2 cellular contexts compared by ENCODE assay signal in the genomic region with DNA sequence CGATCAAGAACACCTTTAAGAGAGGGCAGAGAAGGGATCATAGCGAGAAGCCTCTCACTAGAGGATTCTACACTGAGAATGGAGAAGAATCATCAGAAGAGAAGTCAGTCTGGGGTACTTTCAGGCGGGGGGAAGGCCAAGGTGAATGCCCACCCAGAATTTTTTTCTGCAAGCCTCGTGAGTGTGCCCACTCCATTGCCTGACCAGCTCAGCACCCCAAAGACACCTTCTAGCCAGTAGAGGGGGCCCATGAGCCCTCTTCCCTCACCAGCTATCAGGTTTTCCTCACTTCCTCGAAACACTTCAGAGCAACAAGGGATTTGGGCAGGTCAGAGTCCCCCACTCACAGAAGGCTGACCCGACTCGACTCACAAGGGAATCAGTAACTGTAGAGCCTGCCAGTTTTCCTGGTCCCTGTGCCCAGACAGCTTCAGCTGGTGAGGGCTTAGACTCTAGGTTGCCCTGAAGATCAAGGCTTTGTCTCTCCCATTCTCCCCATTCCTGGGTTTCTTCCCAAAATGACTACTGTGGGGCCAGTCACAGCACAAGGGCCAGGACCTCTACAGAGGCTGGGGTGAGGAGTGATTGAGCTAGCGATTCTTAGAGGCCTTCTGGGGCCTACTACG.
TF ChIP-seq lines count a peak whose summit lies in the region.

No MANE protein-coding gene starts in this region.

TF ChIP-seq in H1, 55 proteins besides CTCF, POLR2A, EP300 and RAD21:
- no peak for TF ChIP-seq EGR1 (IDR thresholded peaks at IDR 0.05; ENCODE audit: borderline replicate concordance, low read depth, low read length)
- no peak for TF ChIP-seq RNF2 (IDR thresholded peaks at IDR 0.05; ENCODE audit: borderline replicate concordance, low read depth, low read length, missing control alignments, poor library complexity, severe bottlenecking)
- TF ChIP-seq, protein P1, sequence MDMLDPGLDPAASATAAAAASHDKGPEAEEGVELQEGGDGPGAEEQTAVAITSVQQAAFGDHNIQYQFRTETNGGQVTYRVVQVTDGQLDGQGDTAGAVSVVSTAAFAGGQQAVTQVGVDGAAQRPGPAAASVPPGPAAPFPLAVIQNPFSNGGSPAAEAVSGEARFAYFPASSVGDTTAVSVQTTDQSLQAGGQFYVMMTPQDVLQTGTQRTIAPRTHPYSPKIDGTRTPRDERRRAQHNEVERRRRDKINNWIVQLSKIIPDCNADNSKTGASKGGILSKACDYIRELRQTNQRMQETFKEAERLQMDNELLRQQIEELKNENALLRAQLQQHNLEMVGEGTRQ (IDR thresholded peaks at IDR 0.05; ENCODE audit: low read length) = no peak
- no peak for TF ChIP-seq KDM4A (IDR thresholded peaks at IDR 0.05; ENCODE audit: low read depth, low read length, severe bottlenecking)
- no peak for TF ChIP-seq TBP (IDR thresholded peaks at IDR 0.05; ENCODE audit: low read depth, low read length)
- TF ChIP-seq ATF2 (IDR thresholded peaks at IDR 0.05; ENCODE audit: low read length) = no peak
- no peak for TF ChIP-seq CHD2 (IDR thresholded peaks at IDR 0.05; ENCODE audit: low read length)
- TF ChIP-seq HDAC6 (IDR thresholded peaks at IDR 0.05; ENCODE audit: low read depth, low read length) = no peak
- TF ChIP-seq HDAC2 (IDR thresholded peaks at IDR 0.05; ENCODE audit: borderline replicate concordance in 1 of 2, low read depth in 2 of 2, low read length in 2 of 2) = no peak
- TF ChIP-seq CREB1 (IDR thresholded peaks at IDR 0.05) = no peak
- no peak for TF ChIP-seq GABPA (IDR thresholded peaks at IDR 0.05; ENCODE audit: borderline replicate concordance, insufficient read depth, low read length)
- TF ChIP-seq JUN (IDR thresholded peaks at IDR 0.05; ENCODE audit: low read depth, low read length) = no peak
- no peak for TF ChIP-seq TCF12 (IDR thresholded peaks at IDR 0.05; ENCODE audit: low read depth, low read length)
- TF ChIP-seq ATF3 (IDR thresholded peaks at IDR 0.05; ENCODE audit: insufficient read depth, low read depth, low read length) = no peak
- TF ChIP-seq, protein P2, sequence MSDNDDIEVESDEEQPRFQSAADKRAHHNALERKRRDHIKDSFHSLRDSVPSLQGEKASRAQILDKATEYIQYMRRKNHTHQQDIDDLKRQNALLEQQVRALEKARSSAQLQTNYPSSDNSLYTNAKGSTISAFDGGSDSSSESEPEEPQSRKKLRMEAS (IDR thresholded peaks at IDR 0.05) = no peak
- TF ChIP-seq RBBP5 (IDR thresholded peaks at IDR 0.05; ENCODE audit: borderline replicate concordance, low read depth, low read length) = no peak
- TF ChIP-seq KDM1A (IDR thresholded peaks at IDR 0.05; ENCODE audit: borderline replicate concordance, low read length) = no peak
- TF ChIP-seq ZNF274 (IDR thresholded peaks at IDR 0.05; ENCODE audit: borderline replicate concordance, extremely low read depth, low read length) = no peak
- TF ChIP-seq SIX5 (IDR thresholded peaks at IDR 0.05; ENCODE audit: low read depth, low read length) = no peak
- no peak for TF ChIP-seq TAF7 (optimal IDR thresholded peaks at IDR 0.05; ENCODE audit: borderline replicate concordance, low read depth, low read length)
TF ChIP-seq in H1: peak in this region for 0.

TF ChIP-seq in WTC11, 78 proteins besides CTCF, POLR2A, EP300 and RAD21:
- TF ChIP-seq NFE2L1 (CRISPR knock-in tag; IDR thresholded peaks at IDR 0.05) = no peak
- no peak for TF ChIP-seq NR3C1 (CRISPR knock-in tag; conservative IDR thresholded peaks at IDR 0.05; ENCODE audit: low read depth)
- no peak for TF ChIP-seq KAT7 (CRISPR knock-in tag; IDR thresholded peaks at IDR 0.05; ENCODE audit: borderline replicate concordance)
- no peak for TF ChIP-seq HMGXB4 (CRISPR knock-in tag; IDR thresholded peaks at IDR 0.05)
- no peak for TF ChIP-seq ZNF317 (CRISPR knock-in tag; IDR thresholded peaks at IDR 0.05; ENCODE audit: borderline replicate concordance, low read depth)
- no peak for TF ChIP-seq STAT6 (CRISPR knock-in tag; conservative IDR thresholded peaks at IDR 0.05; ENCODE audit: low read depth)
- TF ChIP-seq, protein P1 (CRISPR knock-in tag; IDR thresholded peaks at IDR 0.05) = no peak
- no peak for TF ChIP-seq ZNF416 (CRISPR knock-in tag; IDR thresholded peaks at IDR 0.05)
- TF ChIP-seq NFYB (CRISPR knock-in tag; conservative IDR thresholded peaks at IDR 0.05; ENCODE audit: low read depth) = no peak
- TF ChIP-seq E2F5 (CRISPR knock-in tag; IDR thresholded peaks at IDR 0.05) = no peak
- no peak for TF ChIP-seq ATF3 (CRISPR knock-in tag; conservative IDR thresholded peaks at IDR 0.05)
- TF ChIP-seq TEAD4 (CRISPR knock-in tag; IDR thresholded peaks at IDR 0.05) = no peak
- TF ChIP-seq, protein P3, sequence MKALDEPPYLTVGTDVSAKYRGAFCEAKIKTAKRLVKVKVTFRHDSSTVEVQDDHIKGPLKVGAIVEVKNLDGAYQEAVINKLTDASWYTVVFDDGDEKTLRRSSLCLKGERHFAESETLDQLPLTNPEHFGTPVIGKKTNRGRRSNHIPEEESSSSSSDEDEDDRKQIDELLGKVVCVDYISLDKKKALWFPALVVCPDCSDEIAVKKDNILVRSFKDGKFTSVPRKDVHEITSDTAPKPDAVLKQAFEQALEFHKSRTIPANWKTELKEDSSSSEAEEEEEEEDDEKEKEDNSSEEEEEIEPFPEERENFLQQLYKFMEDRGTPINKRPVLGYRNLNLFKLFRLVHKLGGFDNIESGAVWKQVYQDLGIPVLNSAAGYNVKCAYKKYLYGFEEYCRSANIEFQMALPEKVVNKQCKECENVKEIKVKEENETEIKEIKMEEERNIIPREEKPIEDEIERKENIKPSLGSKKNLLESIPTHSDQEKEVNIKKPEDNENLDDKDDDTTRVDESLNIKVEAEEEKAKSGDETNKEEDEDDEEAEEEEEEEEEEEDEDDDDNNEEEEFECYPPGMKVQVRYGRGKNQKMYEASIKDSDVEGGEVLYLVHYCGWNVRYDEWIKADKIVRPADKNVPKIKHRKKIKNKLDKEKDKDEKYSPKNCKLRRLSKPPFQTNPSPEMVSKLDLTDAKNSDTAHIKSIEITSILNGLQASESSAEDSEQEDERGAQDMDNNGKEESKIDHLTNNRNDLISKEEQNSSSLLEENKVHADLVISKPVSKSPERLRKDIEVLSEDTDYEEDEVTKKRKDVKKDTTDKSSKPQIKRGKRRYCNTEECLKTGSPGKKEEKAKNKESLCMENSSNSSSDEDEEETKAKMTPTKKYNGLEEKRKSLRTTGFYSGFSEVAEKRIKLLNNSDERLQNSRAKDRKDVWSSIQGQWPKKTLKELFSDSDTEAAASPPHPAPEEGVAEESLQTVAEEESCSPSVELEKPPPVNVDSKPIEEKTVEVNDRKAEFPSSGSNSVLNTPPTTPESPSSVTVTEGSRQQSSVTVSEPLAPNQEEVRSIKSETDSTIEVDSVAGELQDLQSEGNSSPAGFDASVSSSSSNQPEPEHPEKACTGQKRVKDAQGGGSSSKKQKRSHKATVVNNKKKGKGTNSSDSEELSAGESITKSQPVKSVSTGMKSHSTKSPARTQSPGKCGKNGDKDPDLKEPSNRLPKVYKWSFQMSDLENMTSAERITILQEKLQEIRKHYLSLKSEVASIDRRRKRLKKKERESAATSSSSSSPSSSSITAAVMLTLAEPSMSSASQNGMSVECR (CRISPR knock-in tag; IDR thresholded peaks at IDR 0.05; ENCODE audit: borderline replicate concordance) = no peak
- no peak for TF ChIP-seq PRDM15 (CRISPR knock-in tag; IDR thresholded peaks at IDR 0.05)
- no peak for TF ChIP-seq SMAD3 (CRISPR knock-in tag; IDR thresholded peaks at IDR 0.05; ENCODE audit: borderline replicate concordance)
